ENCODE assay signal across 1 cellular context in genomic region chr3:69292959-69293574, GRCh38.
TF ChIP-seq lines count a peak whose summit lies in the region.

No MANE protein-coding gene starts in this region.

TF ChIP-seq in GM23338, 12 proteins besides CTCF, POLR2A, EP300 and RAD21 (continued from another document):
- TF ChIP-seq, protein P1, sequence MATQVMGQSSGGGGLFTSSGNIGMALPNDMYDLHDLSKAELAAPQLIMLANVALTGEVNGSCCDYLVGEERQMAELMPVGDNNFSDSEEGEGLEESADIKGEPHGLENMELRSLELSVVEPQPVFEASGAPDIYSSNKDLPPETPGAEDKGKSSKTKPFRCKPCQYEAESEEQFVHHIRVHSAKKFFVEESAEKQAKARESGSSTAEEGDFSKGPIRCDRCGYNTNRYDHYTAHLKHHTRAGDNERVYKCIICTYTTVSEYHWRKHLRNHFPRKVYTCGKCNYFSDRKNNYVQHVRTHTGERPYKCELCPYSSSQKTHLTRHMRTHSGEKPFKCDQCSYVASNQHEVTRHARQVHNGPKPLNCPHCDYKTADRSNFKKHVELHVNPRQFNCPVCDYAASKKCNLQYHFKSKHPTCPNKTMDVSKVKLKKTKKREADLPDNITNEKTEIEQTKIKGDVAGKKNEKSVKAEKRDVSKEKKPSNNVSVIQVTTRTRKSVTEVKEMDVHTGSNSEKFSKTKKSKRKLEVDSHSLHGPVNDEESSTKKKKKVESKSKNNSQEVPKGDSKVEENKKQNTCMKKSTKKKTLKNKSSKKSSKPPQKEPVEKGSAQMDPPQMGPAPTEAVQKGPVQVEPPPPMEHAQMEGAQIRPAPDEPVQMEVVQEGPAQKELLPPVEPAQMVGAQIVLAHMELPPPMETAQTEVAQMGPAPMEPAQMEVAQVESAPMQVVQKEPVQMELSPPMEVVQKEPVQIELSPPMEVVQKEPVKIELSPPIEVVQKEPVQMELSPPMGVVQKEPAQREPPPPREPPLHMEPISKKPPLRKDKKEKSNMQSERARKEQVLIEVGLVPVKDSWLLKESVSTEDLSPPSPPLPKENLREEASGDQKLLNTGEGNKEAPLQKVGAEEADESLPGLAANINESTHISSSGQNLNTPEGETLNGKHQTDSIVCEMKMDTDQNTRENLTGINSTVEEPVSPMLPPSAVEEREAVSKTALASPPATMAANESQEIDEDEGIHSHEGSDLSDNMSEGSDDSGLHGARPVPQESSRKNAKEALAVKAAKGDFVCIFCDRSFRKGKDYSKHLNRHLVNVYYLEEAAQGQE (IDR thresholded peaks at IDR 0.05; ENCODE audit: unreplicated experiment), result no peak
- TF ChIP-seq EZH2phosphoT487 (IDR thresholded peaks at IDR 0.05; ENCODE audit: unreplicated experiment) (no peak), STAT1 (IDR thresholded peaks at IDR 0.05; ENCODE audit: unreplicated experiment) (no peak), NANOG (IDR thresholded peaks at IDR 0.05; ENCODE audit: borderline replicate concordance) (no peak), ZNF114 (CRISPR knock-in tag; IDR thresholded peaks at IDR 0.05) (no peak)
- TF ChIP-seq, protein P2, sequence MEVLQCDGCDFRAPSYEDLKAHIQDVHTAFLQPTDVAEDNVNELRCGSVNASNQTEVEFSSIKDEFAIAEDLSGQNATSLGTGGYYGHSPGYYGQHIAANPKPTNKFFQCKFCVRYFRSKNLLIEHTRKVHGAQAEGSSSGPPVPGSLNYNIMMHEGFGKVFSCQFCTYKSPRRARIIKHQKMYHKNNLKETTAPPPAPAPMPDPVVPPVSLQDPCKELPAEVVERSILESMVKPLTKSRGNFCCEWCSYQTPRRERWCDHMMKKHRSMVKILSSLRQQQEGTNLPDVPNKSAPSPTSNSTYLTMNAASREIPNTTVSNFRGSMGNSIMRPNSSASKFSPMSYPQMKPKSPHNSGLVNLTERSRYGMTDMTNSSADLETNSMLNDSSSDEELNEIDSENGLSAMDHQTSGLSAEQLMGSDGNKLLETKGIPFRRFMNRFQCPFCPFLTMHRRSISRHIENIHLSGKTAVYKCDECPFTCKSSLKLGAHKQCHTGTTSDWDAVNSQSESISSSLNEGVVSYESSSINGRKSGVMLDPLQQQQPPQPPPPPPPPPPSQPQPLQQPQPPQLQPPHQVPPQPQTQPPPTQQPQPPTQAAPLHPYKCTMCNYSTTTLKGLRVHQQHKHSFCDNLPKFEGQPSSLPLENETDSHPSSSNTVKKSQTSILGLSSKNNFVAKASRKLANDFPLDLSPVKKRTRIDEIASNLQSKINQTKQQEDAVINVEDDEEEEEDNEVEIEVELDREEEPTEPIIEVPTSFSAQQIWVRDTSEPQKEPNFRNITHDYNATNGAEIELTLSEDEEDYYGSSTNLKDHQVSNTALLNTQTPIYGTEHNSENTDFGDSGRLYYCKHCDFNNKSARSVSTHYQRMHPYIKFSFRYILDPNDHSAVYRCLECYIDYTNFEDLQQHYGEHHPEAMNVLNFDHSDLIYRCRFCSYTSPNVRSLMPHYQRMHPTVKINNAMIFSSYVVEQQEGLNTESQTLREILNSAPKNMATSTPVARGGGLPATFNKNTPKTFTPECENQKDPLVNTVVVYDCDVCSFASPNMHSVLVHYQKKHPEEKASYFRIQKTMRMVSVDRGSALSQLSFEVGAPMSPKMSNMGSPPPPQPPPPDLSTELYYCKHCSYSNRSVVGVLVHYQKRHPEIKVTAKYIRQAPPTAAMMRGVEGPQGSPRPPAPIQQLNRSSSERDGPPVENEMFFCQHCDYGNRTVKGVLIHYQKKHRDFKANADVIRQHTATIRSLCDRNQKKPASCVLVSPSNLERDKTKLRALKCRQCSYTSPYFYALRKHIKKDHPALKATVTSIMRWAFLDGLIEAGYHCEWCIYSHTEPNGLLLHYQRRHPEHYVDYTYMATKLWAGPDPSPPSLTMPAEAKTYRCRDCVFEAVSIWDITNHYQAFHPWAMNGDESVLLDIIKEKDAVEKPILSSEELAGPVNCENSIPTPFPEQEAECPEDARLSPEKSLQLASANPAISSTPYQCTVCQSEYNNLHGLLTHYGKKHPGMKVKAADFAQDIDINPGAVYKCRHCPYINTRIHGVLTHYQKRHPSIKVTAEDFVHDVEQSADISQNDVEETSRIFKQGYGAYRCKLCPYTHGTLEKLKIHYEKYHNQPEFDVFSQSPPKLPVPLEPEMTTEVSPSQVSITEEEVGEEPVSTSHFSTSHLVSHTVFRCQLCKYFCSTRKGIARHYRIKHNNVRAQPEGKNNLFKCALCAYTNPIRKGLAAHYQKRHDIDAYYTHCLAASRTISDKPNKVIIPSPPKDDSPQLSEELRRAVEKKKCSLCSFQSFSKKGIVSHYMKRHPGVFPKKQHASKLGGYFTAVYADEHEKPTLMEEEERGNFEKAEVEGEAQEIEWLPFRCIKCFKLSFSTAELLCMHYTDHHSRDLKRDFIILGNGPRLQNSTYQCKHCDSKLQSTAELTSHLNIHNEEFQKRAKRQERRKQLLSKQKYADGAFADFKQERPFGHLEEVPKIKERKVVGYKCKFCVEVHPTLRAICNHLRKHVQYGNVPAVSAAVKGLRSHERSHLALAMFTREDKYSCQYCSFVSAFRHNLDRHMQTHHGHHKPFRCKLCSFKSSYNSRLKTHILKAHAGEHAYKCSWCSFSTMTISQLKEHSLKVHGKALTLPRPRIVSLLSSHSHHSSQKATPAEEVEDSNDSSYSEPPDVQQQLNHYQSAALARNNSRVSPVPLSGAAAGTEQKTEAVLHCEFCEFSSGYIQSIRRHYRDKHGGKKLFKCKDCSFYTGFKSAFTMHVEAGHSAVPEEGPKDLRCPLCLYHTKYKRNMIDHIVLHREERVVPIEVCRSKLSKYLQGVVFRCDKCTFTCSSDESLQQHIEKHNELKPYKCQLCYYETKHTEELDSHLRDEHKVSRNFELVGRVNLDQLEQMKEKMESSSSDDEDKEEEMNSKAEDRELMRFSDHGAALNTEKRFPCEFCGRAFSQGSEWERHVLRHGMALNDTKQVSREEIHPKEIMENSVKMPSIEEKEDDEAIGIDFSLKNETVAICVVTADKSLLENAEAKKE (CRISPR knock-in tag; IDR thresholded peaks at IDR 0.05), result no peak
TF ChIP-seq in GM23338: peak in this region for 0.
